24 cellular contexts compared by ENCODE assay signal in genomic region chr5:147072591-147072990, GRCh38.
DNase-seq lines count a peak whose midpoint lies in the region; FAIRE-seq lines count a peak whose summit lies in the region.
"Had no signal": no experiment of that assay in that cellular context is flagged by ENCODE, and none has a peak within 500 bp of the region (broad histone marks: within the 10 kb centered on the region; RNA-seq: fewer than 3 reads in every experiment).

No MANE protein-coding gene starts in this region.

- in situ Hi-C loops in KBM-7 (cut with MboI; ENCODE audit: low pct_unique_long_range_greater_than_20kb, low sequenced_read_pairs) = no loop called here

- DNase-seq in DMS153 (lab: John Stamatoyannopoulos, UW) = peak; percentile 75
- peak; percentile 26 for DNase-seq in NCI-H1092 (lab: John Stamatoyannopoulos, UW)
- DNase-seq in NCI-H2196 (lab: John Stamatoyannopoulos, UW; ENCODE audit: unreplicated experiment) = peak; percentile 47
- peak in 2 of 61 donors; percentile 25 to 30 for DNase-seq in caudate nucleus (lab: John Stamatoyannopoulos, UW)
- DNase-seq in GM19239 (ENCODE audit: insufficient read length, low spot score) = no peak
- DNase-seq in NK-92 treated with Interleukin-12 subunit alpha and Interleukin-12 subunit beta, amount 100 ng/mL, for 24 hours (lab: John Stamatoyannopoulos, UW) = no peak
- no peak for DNase-seq in posterior cingulate gyrus
- no peak for DNase-seq in KBM-7
- DNase-seq: activated CD8-positive, alpha-beta T cell treated with anti-CD3 and anti-CD28 coated beads for 36 hours; activated naive CD8-positive, alpha-beta T cell treated with anti-CD3 and anti-CD28 coated beads, Interleukin-2, amount 10 ng/mL, durations not matched to agents 7 days and 5 days; dermis blood vessel endothelial cell; DND-41; islet precursor cell; Kasumi-1; midbrain; MV-4-11; natural killer cell; NCI-H2171 treated with DMSO at 0.1 percent for 48 hours; pancreas; right lobe of liver; stimulated activated naive CD8-positive, alpha-beta T cell treated with anti-CD3 and anti-CD28 coated beads, Interleukin-15, Interleukin-2, amounts not matched to agents 100 U/mL and 50 U/mL, for 24 hours; T-cell had no signal

- FAIRE-seq in GM19239 (lab: Jason Lieb, UNC) = no peak
- FAIRE-seq: astrocyte, pancreas had no signal

- peak overlapping the region; percentile 27 for H3K27ac ChIP-seq in caudate nucleus (ENCODE audit: low read depth, low read length)
- H3K27ac ChIP-seq: pancreas, right lobe of liver, SJSA1 had no signal

- intact Hi-C loops in posterior cingulate gyrus (cut with DNase I) = no loop called here

Comparison
In these comparisons a context has a peak if more than half of its experiments do, and no peak if none do; other contexts are left out.
1. DNase-seq: peak in DMS153 (single experiment), NCI-H1092 (single experiment) and NCI-H2196 (single experiment); none in GM19239 (single experiment), NK-92 treated with Interleukin-12 subunit alpha and Interleukin-12 subunit beta, amount 100 ng/mL, for 24 hours (single experiment), posterior cingulate gyrus (0 of 10) and KBM-7 (single experiment).